ENCODE assay signal across 20 cellular contexts in the genomic region with DNA sequence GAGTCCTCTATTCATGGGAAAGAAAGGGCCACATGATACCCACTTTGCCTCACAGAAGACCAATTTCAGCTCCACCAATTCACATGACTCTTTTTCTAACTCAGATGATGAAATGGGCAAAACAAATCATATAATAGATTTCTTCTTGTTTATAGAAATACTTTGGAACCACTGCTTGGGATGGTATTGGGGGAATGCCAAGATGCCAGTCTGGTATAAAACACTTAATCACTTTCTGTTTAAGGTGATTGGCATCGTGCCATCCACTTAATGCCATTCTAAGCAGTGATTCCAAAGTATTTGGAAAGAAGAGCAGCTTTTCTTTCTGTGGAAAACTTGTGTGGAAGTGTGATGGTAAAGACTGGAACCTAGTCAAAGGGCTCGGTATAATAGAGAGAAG.
DNase-seq lines count a peak whose midpoint lies in the region; ATAC-seq and TF ChIP-seq lines count a peak whose summit lies in the region.
"Had no signal": no experiment of that assay in that cellular context is flagged by ENCODE, and none has a peak within 500 bp of the region (broad histone marks: within the 10 kb centered on the region; RNA-seq: fewer than 3 reads in every experiment).

No MANE protein-coding gene starts in this region.

- no peak for TF ChIP-seq CTCF in osteocyte (IDR thresholded peaks at IDR 0.05)

- peaks cover 4% of the 10 kb centered on the region for H3K27me3 Mint-ChIP-seq in osteocyte (ENCODE audit: unreplicated experiment)

- peaks cover 2% of the 10 kb centered on the region for H3K36me3 Mint-ChIP-seq in osteocyte (ENCODE audit: unreplicated experiment)
- H3K36me3 Mint-ChIP-seq: CD4-positive, CD25-positive, alpha-beta regulatory T cell had no signal

- no peak for ATAC-seq in SK-N-SH treated with all-trans-retinoic acid at 6 μM for 48 hours
- ATAC-seq in GM19455 (IDR thresholded peaks at IDR 0.05; ENCODE audit: unreplicated experiment): no peak
- ATAC-seq: HCT116 had no signal

- no peak overlapping the region for H3K4me3 Mint-ChIP-seq in osteocyte (ENCODE audit: unreplicated experiment)
- H3K4me3 Mint-ChIP-seq: B cell; CD4-positive, CD25-positive, alpha-beta regulatory T cell had no signal

- DNase-seq in H4 (ENCODE audit: low spot score) (peak; percentile 6), NCI-H2171 (lab: John Stamatoyannopoulos, UW) (peak; percentile 27), osteocyte (ENCODE audit: extremely low spot score, unreplicated experiment) (no peak), GM19238 (ENCODE audit: insufficient read length, low spot score) (no peak)
- DNase-seq in stimulated activated CD4-positive, alpha-beta T cell treated with anti-CD3 and anti-CD28 coated beads, Interleukin-1b, Interleukin-23, amount 100 ng/mL, for 48 hours: no peak
- no peak for DNase-seq in stimulated activated naive CD4-positive, alpha-beta T cell treated with Interleukin-2 at 50 U/mL for 16 hours (lab: John Stamatoyannopoulos, UW)
- DNase-seq: CD4-positive, CD25-positive, alpha-beta regulatory T cell; IMR-90; Kasumi-1; NCI-H1417 treated with DMSO at 0.1 percent for 48 hours; NCI-H1930; NCI-H526; NK-92 treated with Interleukin-12 subunit alpha and Interleukin-12 subunit beta, amount 100 ng/mL, for 24 hours; OCI-M1; RPMI8226; SIG-M5 had no signal

- peaks cover 6% of the 10 kb centered on the region for H3K4me1 Mint-ChIP-seq in osteocyte (ENCODE audit: unreplicated experiment)
- H3K4me1 Mint-ChIP-seq: B cell; CD4-positive, CD25-positive, alpha-beta regulatory T cell had no signal

- peak overlapping the region; percentile 25 for H3K27ac Mint-ChIP-seq in osteocyte (ENCODE audit: unreplicated experiment)
- H3K27ac Mint-ChIP-seq: B cell; CD4-positive, CD25-positive, alpha-beta regulatory T cell had no signal

- peaks cover 12% of the 10 kb centered on the region for H3K9me3 Mint-ChIP-seq in osteocyte (ENCODE audit: unreplicated experiment)

TF ChIP-seq in SK-N-SH treated with all-trans-retinoic acid at 6 μM for 48 hours, 23 proteins besides CTCF, POLR2A, EP300 and RAD21:
- TF ChIP-seq SNAI2 (CRISPR knock-in tag; IDR thresholded peaks at IDR 0.05) (no peak), ISL1 (CRISPR knock-in tag; IDR thresholded peaks at IDR 0.05) (peak; percentile 65)

Comparison
In these comparisons a context has a peak if more than half of its experiments do, and no peak if none do; other contexts are left out.
1. DNase-seq: peak in H4 (single experiment) and NCI-H2171 (single experiment); none in osteocyte (single experiment), GM19238 (single experiment), stimulated activated CD4-positive, alpha-beta T cell treated with anti-CD3 and anti-CD28 coated beads, Interleukin-1b, Interleukin-23, amount 100 ng/mL, for 48 hours (single experiment) and stimulated activated naive CD4-positive, alpha-beta T cell treated with Interleukin-2 at 50 U/mL for 16 hours (single experiment).